19 cellular contexts compared by ENCODE assay signal in the genomic region with DNA sequence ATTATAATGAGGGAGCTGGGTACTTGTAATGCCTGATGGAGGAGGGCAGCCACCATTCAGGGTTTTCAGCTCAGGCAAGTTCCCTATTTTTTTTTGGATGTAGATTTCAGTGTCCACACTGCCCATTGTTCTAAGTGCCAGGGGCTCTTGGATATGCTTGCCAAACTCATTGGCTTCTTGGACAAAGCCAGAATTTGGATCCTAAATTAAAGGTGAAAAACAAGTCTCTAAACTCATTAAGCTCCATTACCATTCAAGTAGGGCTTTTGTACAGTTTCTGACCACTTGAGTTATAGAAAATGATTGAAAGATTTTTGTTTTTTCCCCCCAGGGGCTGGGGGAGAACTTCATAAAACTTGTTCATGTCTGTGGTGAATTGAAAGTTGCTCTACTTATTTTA. TPM values are rescaled to one million over a fixed set of nuclear protein-coding genes. Genes with fewer than 3 reads are reported as not detected.
DNase-seq lines count a peak whose midpoint lies in the region; ATAC-seq and TF ChIP-seq lines count a peak whose summit lies in the region.
"Had no signal": no experiment of that assay in that cellular context is flagged by ENCODE, and none has a peak within 500 bp of the region (broad histone marks: within the 10 kb centered on the region; RNA-seq: fewer than 3 reads in every experiment).

No MANE protein-coding gene starts in this region.

- H3K27me3 ChIP-seq in WERI-Rb-1 (ENCODE audit: insufficient read depth, low read depth, severe bottlenecking) (no peaks in the 10 kb centered on the region), hepatocyte (no peaks in the 10 kb centered on the region), thyroid gland (no peaks in the 10 kb centered on the region), adrenal gland (no peaks in the 10 kb centered on the region)
- H3K27me3 ChIP-seq: BLaER1 had no signal

- no peak overlapping the region for H3K4me3 ChIP-seq in WERI-Rb-1 (ENCODE audit: low read depth, low read length)
- no peak overlapping the region for H3K4me3 ChIP-seq in hepatocyte
- H3K4me3 ChIP-seq in thyroid gland (replicated peaks in 1 of 3) = no peak overlapping the region
- H3K4me3 ChIP-seq in adrenal gland = no peak overlapping the region
- H3K4me3 ChIP-seq: BLaER1 had no signal

- no peaks in the 10 kb centered on the region for H3K4me1 Mint-ChIP-seq in T-helper 17 cell

- H3K79me2 ChIP-seq in hepatocyte = no peaks in the 10 kb centered on the region

- no peaks in the 10 kb centered on the region for H4K20me1 ChIP-seq in hepatocyte (ENCODE audit: insufficient read depth, poor library complexity, severe bottlenecking)
- H4K20me1 ChIP-seq: BLaER1 had no signal

- H3K27ac Mint-ChIP-seq in T-helper 17 cell = no peak overlapping the region
- H3K27ac Mint-ChIP-seq: HFFc6 had no signal

- intact Hi-C loops in thyroid gland (cut with DNase I) = no loop called here
- intact Hi-C loops in adrenal gland (cut with DNase I) = no loop called here

- H3K36me3 Mint-ChIP-seq in T-helper 17 cell (ENCODE audit: low read depth) = peaks cover under 1% of the 10 kb centered on the region

- H3K27ac ChIP-seq in WERI-Rb-1 (peak overlapping the region; percentile 63), hepatocyte (peak overlapping the region; percentile 29), thyroid gland (peak overlapping the region in 2 of 3 donors; percentile 45 to 60), adrenal gland (no peak overlapping the region)
- H3K27ac ChIP-seq: BLaER1 had no signal

- H3K4me3 Mint-ChIP-seq in T-helper 17 cell = no peak overlapping the region
- H3K4me3 Mint-ChIP-seq: HFFc6 had no signal

- ATAC-seq in T-helper 17 cell = no peak
- no peak for ATAC-seq in GM19463 (IDR thresholded peaks at IDR 0.05; ENCODE audit: unreplicated experiment)

- peak; percentile 17 for DNase-seq in NCI-H1105 treated with DMSO at 0.1 percent for 48 hours (lab: John Stamatoyannopoulos, UW)
- no peak for DNase-seq in NCI-H1105 (lab: John Stamatoyannopoulos, UW)
- DNase-seq in WERI-Rb-1 = no peak
- no peak for DNase-seq in hepatocyte (ENCODE audit: low spot score)
- DNase-seq in thyroid gland = no peak
- no peak for DNase-seq in T-helper 17 cell
- DNase-seq in adrenal gland = no peak
- DNase-seq: 8988T, HFFc6, IMR-90, Kasumi-1, MM.1S, NCI-H1417, NCI-H187 treated with DMSO at 0.1 percent for 48 hours, NCI-H2171, OCI-M1, RPMI8226 had no signal

- no peak overlapping the region for H2AFZ ChIP-seq in hepatocyte

- no peak overlapping the region for H3K4me2 ChIP-seq in hepatocyte
- H3K4me2 ChIP-seq: BLaER1 had no signal

- no peaks in the 10 kb centered on the region for H3K9me3 ChIP-seq in WERI-Rb-1 (ENCODE audit: severe bottlenecking)
- no peaks in the 10 kb centered on the region for H3K9me3 ChIP-seq in hepatocyte (ENCODE audit: low read depth)
- no peaks in the 10 kb centered on the region for H3K9me3 ChIP-seq in thyroid gland
- no peaks in the 10 kb centered on the region for H3K9me3 ChIP-seq in T-helper 17 cell (ENCODE audit: control insufficient read depth, low read length, poor library complexity, severe bottlenecking)
- no peaks in the 10 kb centered on the region for H3K9me3 ChIP-seq in adrenal gland (replicated peaks in 1 of 3)
- H3K9me3 ChIP-seq: BLaER1 had no signal

- H3K36me3 ChIP-seq in WERI-Rb-1 (peaks cover 4% of the 10 kb centered on the region), hepatocyte (replicated peaks; ENCODE audit: insufficient read depth, low read depth) (no peaks in the 10 kb centered on the region), thyroid gland (no peaks in the 10 kb centered on the region), adrenal gland (replicated peaks in 1 of 2) (no peaks in the 10 kb centered on the region)
- H3K36me3 ChIP-seq: BLaER1 had no signal

- no peak for TF ChIP-seq POLR2A in thyroid gland (IDR thresholded peaks at IDR 0.05)
- TF ChIP-seq POLR2A in adrenal gland (IDR thresholded peaks at IDR 0.05) = no peak

- TF ChIP-seq CTCF in WERI-Rb-1 (IDR thresholded peaks at IDR 0.05; ENCODE audit: low read depth, low read length) = no peak
- TF ChIP-seq CTCF in hepatocyte (IDR thresholded peaks at IDR 0.05; ENCODE audit: poor library complexity) = no peak
- TF ChIP-seq CTCF in thyroid gland (IDR thresholded peaks at IDR 0.05) = no peak
- TF ChIP-seq CTCF in adrenal gland (IDR thresholded peaks at IDR 0.05) = no peak

- peaks cover 11% of the 10 kb centered on the region for H3K27me3 Mint-ChIP-seq in T-helper 17 cell

- peaks cover 8% of the 10 kb centered on the region for H3K4me1 ChIP-seq in hepatocyte (ENCODE audit: insufficient read depth)
- H3K4me1 ChIP-seq in thyroid gland = peaks cover 10 to 23% of the 10 kb centered on the region in 2 donors
- peaks cover 0 to 4% of the 10 kb centered on the region in 2 donors for H3K4me1 ChIP-seq in adrenal gland (replicated peaks in 1 of 2)
- H3K4me1 ChIP-seq: BLaER1 had no signal

- no peaks in the 10 kb centered on the region for H3K9me2 ChIP-seq in hepatocyte (replicated peaks; ENCODE audit: insufficient read depth)

RNA-seq across cellular contexts. Expression of gene TIAM2, which starts 45.8 kb away (rescaled TPM):
- total RNA-seq in hepatocyte = 11.8 and 16.9 TPM in 2 replicates
- polyA plus RNA-seq in hepatocyte = 5.5 and 11.8 TPM in 2 replicates
- total RNA-seq in thyroid gland = 10 to 100 TPM; 11.1 to 26.1 (median 18.5) TPM
- total RNA-seq in T-helper 17 cell = 1 to 10 TPM; 2.6 to 5.5 TPM
- 10 to 100 TPM in 4 of 8 donors, 1 to 10 TPM in 4; 4.0 to 17.1 (median 9.1) TPM for total RNA-seq in adrenal gland
- polyA plus RNA-seq in adrenal gland = 1 to 10 TPM; 6.4 to 9.2 (median 8.4) TPM

Comparison
In these comparisons a context has a peak if more than half of its experiments do, and no peak if none do; other contexts are left out.
1. H3K27ac ChIP-seq: peak in WERI-Rb-1 (single experiment), hepatocyte (single experiment) and thyroid gland (2 of 3); none in adrenal gland (0 of 5).